In the genomic region with DNA sequence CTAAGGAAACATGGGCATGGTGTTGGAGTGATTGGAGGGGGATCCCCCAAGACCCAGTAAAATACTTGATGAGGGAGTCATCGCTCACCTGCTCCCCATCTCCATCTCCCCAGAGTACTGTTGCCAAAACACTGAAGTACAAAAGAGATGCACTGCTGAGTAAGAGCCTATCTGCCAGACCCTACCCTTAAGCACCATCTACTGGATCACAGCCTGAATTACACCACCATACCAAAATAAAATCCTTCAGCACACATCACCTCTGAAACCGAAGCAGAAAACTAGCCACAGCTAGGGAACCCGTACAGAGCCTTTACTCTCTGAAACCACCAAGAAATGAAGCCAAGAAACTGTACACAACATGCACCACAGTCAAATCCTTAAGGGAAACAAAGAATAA, we compare ENCODE assay signal across 8 cellular contexts.
DNase-seq lines count a peak whose midpoint lies in the region; ATAC-seq and TF ChIP-seq lines count a peak whose summit lies in the region.

No MANE protein-coding gene starts in this region.

- peak; percentile 65 for TF ChIP-seq CTCF in epithelial cell of proximal tubule (conservative IDR thresholded peaks at IDR 0.05; ENCODE audit: low read depth, low read length)

- 43% methylated on average over 3 of the region's 3 CpGs for WGBS in right cardiac atrium

- no peak overlapping the region for H3K27ac ChIP-seq in right cardiac atrium (ENCODE audit: low read length)

- H3K9me3 ChIP-seq in right cardiac atrium (ENCODE audit: control insufficient read depth, low read length) = no peaks in the 10 kb centered on the region

- ATAC-seq in GM19463 (IDR thresholded peaks at IDR 0.05; ENCODE audit: unreplicated experiment) (peak; percentile 63), Right ventricle myocardium superior (ENCODE audit: poor library complexity) (no peak), HG02852 (IDR thresholded peaks at IDR 0.05; ENCODE audit: unreplicated experiment) (no peak), right cardiac atrium (no peak)

- DNase-seq in AML-193 (lab: John Stamatoyannopoulos, UW) (peak; percentile 0 to 1), NCI-H526 (lab: John Stamatoyannopoulos, UW) (peak; percentile 1 to 4), epithelial cell of proximal tubule (ENCODE audit: low read depth) (no peak), Right ventricle myocardium superior (no peak), cortex of kidney (lab: John Stamatoyannopoulos, UW) (no peak), right cardiac atrium (no peak)

- no peak overlapping the region for H3K4me3 ChIP-seq in epithelial cell of proximal tubule (ENCODE audit: low read depth, low read length)
- no peak overlapping the region for H3K4me3 ChIP-seq in right cardiac atrium (ENCODE audit: low read length)

- H3K27me3 ChIP-seq in right cardiac atrium (ENCODE audit: control insufficient read depth, insufficient read depth) = no peaks in the 10 kb centered on the region

- intact Hi-C loops in Right ventricle myocardium superior (cut with DNase I) (no loop called here), right cardiac atrium (cut with DNase I) (no loop called here)

- no peaks in the 10 kb centered on the region for H3K4me1 ChIP-seq in right cardiac atrium (ENCODE audit: control insufficient read depth, insufficient read depth, low read length)

Comparison
In these comparisons a context has a peak if more than half of its experiments do, and no peak if none do; other contexts are left out.
1. DNase-seq: peak in AML-193 (2 of 2) and NCI-H526 (2 of 2); none in epithelial cell of proximal tubule (single experiment), Right ventricle myocardium superior (single experiment), cortex of kidney (single experiment) and right cardiac atrium (0 of 3).